ENCODE assay signal across 1 cellular context in genomic region chr1:36420836-36421317, GRCh38.
TF ChIP-seq lines count a peak whose summit lies in the region.

No MANE protein-coding gene starts in this region.

TF ChIP-seq in HepG2, 621 proteins besides CTCF, POLR2A, EP300 and RAD21:
- TF ChIP-seq MLLT10 (CRISPR knock-in tag; IDR thresholded peaks at IDR 0.05): no peak
- peak; percentile 15 for TF ChIP-seq TEAD3 (CRISPR knock-in tag; optimal IDR thresholded peaks at IDR 0.05; ENCODE audit: borderline replicate concordance)
- TF ChIP-seq CBFB (CRISPR knock-in tag; IDR thresholded peaks at IDR 0.05): 0 out of 2 replicates have a peak, but pooled peaks have one; percentile 50
- peak; percentile 45 for TF ChIP-seq SAP130 (CRISPR knock-in tag; IDR thresholded peaks at IDR 0.05; ENCODE audit: low read depth)
- peak; percentile 66 for TF ChIP-seq THAP11 (CRISPR knock-in tag; IDR thresholded peaks at IDR 0.05)
- TF ChIP-seq HOMEZ (CRISPR knock-in tag; IDR thresholded peaks at IDR 0.05; ENCODE audit: low read depth): 0 out of 2 replicates have a peak, but pooled peaks have one; percentile 20
- TF ChIP-seq GATAD2A (CRISPR knock-in tag; IDR thresholded peaks at IDR 0.05): 0 out of 2 replicates have a peak, but pooled peaks have one; percentile 22
- TF ChIP-seq ZFP36L2 (CRISPR knock-in tag; IDR thresholded peaks at IDR 0.05): no peak
- peak; percentile 25; the same call in 1 of the 2 replicates for TF ChIP-seq ZNF580 (CRISPR knock-in tag; IDR thresholded peaks at IDR 0.05; ENCODE audit: borderline replicate concordance, low read depth)
- no peak for TF ChIP-seq GLMP (CRISPR knock-in tag; IDR thresholded peaks at IDR 0.05; ENCODE audit: borderline replicate concordance)
- 0 out of 2 replicates have a peak, but pooled peaks have one; percentile 14 for TF ChIP-seq ZNF574 (CRISPR knock-in tag; IDR thresholded peaks at IDR 0.05)
- no peak for TF ChIP-seq HNRNPL (IDR thresholded peaks at IDR 0.05; ENCODE audit: low read depth, low read length)
- TF ChIP-seq ZSCAN5A (CRISPR knock-in tag; IDR thresholded peaks at IDR 0.05; ENCODE audit: borderline replicate concordance): no peak
- TF ChIP-seq DMAP1 (CRISPR knock-in tag; IDR thresholded peaks at IDR 0.05): no peak
- no peak for TF ChIP-seq HNRNPH1 (optimal IDR thresholded peaks at IDR 0.05; ENCODE audit: low read depth, low read length)
- no peak for TF ChIP-seq EEA1 (CRISPR knock-in tag; IDR thresholded peaks at IDR 0.05; ENCODE audit: borderline replicate concordance)
- no peak for TF ChIP-seq ZNF703 (CRISPR knock-in tag; IDR thresholded peaks at IDR 0.05; ENCODE audit: borderline replicate concordance)
- 0 out of 2 replicates have a peak, but pooled peaks have one; percentile 39 for TF ChIP-seq ZNF788 (CRISPR knock-in tag; IDR thresholded peaks at IDR 0.05; ENCODE audit: borderline replicate concordance)
- TF ChIP-seq REPIN1 (CRISPR knock-in tag; IDR thresholded peaks at IDR 0.05; ENCODE audit: borderline replicate concordance, low read depth): no peak
- peak; percentile 95 for TF ChIP-seq STAG1 (CRISPR knock-in tag; IDR thresholded peaks at IDR 0.05)
- no peak for TF ChIP-seq NCOA5 (CRISPR knock-in tag; IDR thresholded peaks at IDR 0.05)
- TF ChIP-seq ZNF318 (CRISPR knock-in tag; IDR thresholded peaks at IDR 0.05): no peak
- TF ChIP-seq SNAPC5 (CRISPR knock-in tag; IDR thresholded peaks at IDR 0.05; ENCODE audit: borderline replicate concordance): no peak
- no peak for TF ChIP-seq ZNF260 (CRISPR knock-in tag; IDR thresholded peaks at IDR 0.05; ENCODE audit: borderline replicate concordance, low read depth)
- no peak for TF ChIP-seq TCF7 (IDR thresholded peaks at IDR 0.05; ENCODE audit: low read depth)
- no peak for TF ChIP-seq NONO (IDR thresholded peaks at IDR 0.05)
- peak; percentile 57; the same call in 1 of the 2 replicates for TF ChIP-seq NONO (CRISPR knock-in tag; conservative IDR thresholded peaks at IDR 0.05)
- peak; percentile 76 for TF ChIP-seq SMC3 (IDR thresholded peaks at IDR 0.05; ENCODE audit: low read length)
- TF ChIP-seq ZNF607 (CRISPR knock-in tag; IDR thresholded peaks at IDR 0.05; ENCODE audit: borderline replicate concordance): no peak
- TF ChIP-seq FOXA3 (CRISPR knock-in tag; IDR thresholded peaks at IDR 0.05): 0 out of 2 replicates have a peak, but pooled peaks have one; percentile 6
- TF ChIP-seq TBX2 (CRISPR knock-in tag; IDR thresholded peaks at IDR 0.05; ENCODE audit: borderline replicate concordance): peak; percentile 22; the same call in 1 of the 2 replicates
- no peak for TF ChIP-seq KLF13 (CRISPR knock-in tag; IDR thresholded peaks at IDR 0.05)
- 0 out of 2 replicates have a peak, but pooled peaks have one; percentile 34 for TF ChIP-seq RELA (CRISPR knock-in tag; IDR thresholded peaks at IDR 0.05)
- TF ChIP-seq POLR2AphosphoS5 (IDR thresholded peaks at IDR 0.05; ENCODE audit: low read depth, low read length): no peak
- TF ChIP-seq FOSL2 (CRISPR knock-in tag; IDR thresholded peaks at IDR 0.05): peak; percentile 29; the same call in 1 of the 2 replicates
- TF ChIP-seq ZNF160 (CRISPR knock-in tag; IDR thresholded peaks at IDR 0.05): no peak
- peak; percentile 64 for TF ChIP-seq XRCC5 (optimal IDR thresholded peaks at IDR 0.05; ENCODE audit: low read length)
- no peak for TF ChIP-seq TOE1 (CRISPR knock-in tag; IDR thresholded peaks at IDR 0.05)
- no peak for TF ChIP-seq ZNF33A (CRISPR knock-in tag; IDR thresholded peaks at IDR 0.05; ENCODE audit: borderline replicate concordance)
TF ChIP-seq in HepG2: peak in this region for 17.
